Comparison of ENCODE assay signal across 24 cellular contexts in the genomic region with DNA sequence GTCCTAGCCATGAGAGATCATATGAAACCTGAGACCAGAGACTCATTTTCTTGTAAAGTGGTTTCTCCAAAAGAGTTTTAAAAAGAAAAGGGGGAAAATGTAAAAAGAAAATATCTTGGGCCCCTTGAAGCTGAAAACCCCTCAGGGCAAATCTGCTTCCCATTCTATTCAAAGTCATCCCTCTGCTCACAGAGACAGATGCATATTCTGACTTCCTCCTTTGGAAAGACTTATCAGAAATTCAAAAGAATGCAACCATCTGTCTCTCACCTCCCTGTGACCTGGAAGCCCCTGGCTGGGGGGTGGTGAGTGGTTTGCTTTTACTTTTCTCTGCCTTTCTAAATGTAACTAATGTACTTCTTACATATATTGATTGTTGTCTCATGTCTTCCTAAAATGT.
"Had no signal": no experiment of that assay in that cellular context is flagged by ENCODE, and none has a peak within 500 bp of the region (broad histone marks: within the 10 kb centered on the region; RNA-seq: fewer than 3 reads in every experiment).

No MANE protein-coding gene starts in this region.

- H3K27ac ChIP-seq: breast epithelium, colonic mucosa, SJSA1 had no signal

- H3K27me3 Mint-ChIP-seq: activated B cell treated with CpG ODN at 0.5 μM for 24 hours; activated CD4-positive, alpha-beta T cell treated with anti-CD3 and anti-CD28 coated beads, Interleukin-2, amount 10 ng/mL, durations not matched to agents 24 days and 14 days; activated CD8-positive, alpha-beta memory T cell treated with anti-CD3 and anti-CD28 coated beads, Interleukin-2, amount 10 ng/mL, durations not matched to agents 7 days and 5 days; activated naive CD4-positive, alpha-beta T cell treated with anti-CD3 and anti-CD28 coated beads, Interleukin-2, amount 50 U/mL, for 24 hours; activated T-cell treated with anti-CD3 and anti-CD28 coated beads, Interleukin-2, amount 50 U/mL, for 24 hours; T-helper 17 cell had no signal

- H3K36me3 ChIP-seq: breast epithelium, colonic mucosa, SJSA1 had no signal

- H3K36me3 Mint-ChIP-seq: activated CD8-positive, alpha-beta memory T cell treated with anti-CD3 and anti-CD28 coated beads, Interleukin-2, amount 10 ng/mL, durations not matched to agents 7 days and 5 days; activated naive CD4-positive, alpha-beta T cell treated with anti-CD3 and anti-CD28 coated beads, Interleukin-2, amount 50 U/mL, for 24 hours had no signal

- H3K4me3 ChIP-seq: breast epithelium, colonic mucosa, SJSA1 had no signal

- H3K4me1 Mint-ChIP-seq: activated B cell treated with CpG ODN at 0.5 μM for 24 hours; activated CD4-positive, alpha-beta T cell treated with anti-CD3 and anti-CD28 coated beads, Interleukin-2, amount 10 ng/mL, durations not matched to agents 24 days and 14 days; activated CD8-positive, alpha-beta memory T cell treated with anti-CD3 and anti-CD28 coated beads, Interleukin-2, amount 10 ng/mL, durations not matched to agents 7 days and 5 days; activated naive CD4-positive, alpha-beta T cell treated with anti-CD3 and anti-CD28 coated beads, Interleukin-2, amount 50 U/mL, for 24 hours; T-helper 17 cell had no signal

- H3K9me3 ChIP-seq: colonic mucosa, SJSA1 had no signal

- H3K4me1 ChIP-seq: breast epithelium, colonic mucosa, SJSA1 had no signal

- H3K27me3 ChIP-seq: breast epithelium, colonic mucosa, SJSA1 had no signal

- H3K27ac Mint-ChIP-seq: activated B cell treated with CpG ODN at 0.5 μM for 24 hours; activated CD4-positive, alpha-beta T cell treated with anti-CD3 and anti-CD28 coated beads, Interleukin-2, amount 10 ng/mL, durations not matched to agents 24 days and 14 days; activated CD8-positive, alpha-beta memory T cell treated with anti-CD3 and anti-CD28 coated beads, Interleukin-2, amount 10 ng/mL, durations not matched to agents 7 days and 5 days; activated naive CD4-positive, alpha-beta T cell treated with anti-CD3 and anti-CD28 coated beads, Interleukin-2, amount 50 U/mL, for 24 hours; activated T-cell treated with anti-CD3 and anti-CD28 coated beads, Interleukin-2, amount 50 U/mL, for 24 hours; activated T-helper 1 cell treated with anti-CD3 and anti-CD28 coated beads, Interleukin-12 subunit alpha, Interleukin-12 subunit beta, Interleukin-2, Interleukin-4 antibody, amounts not matched to agents 30 ng/mL and 10 ng/mL and 1 ng/mL, durations not matched to agents 14 hours and 24 hours and 36 hours; T-helper 17 cell had no signal

- DNase-seq: activated B cell treated with CpG ODN at 0.5 μM for 24 hours; activated CD4-positive, alpha-beta T cell treated with anti-CD3 and anti-CD28 coated beads for 1 hour; activated CD4-positive, alpha-beta T cell treated with anti-CD3 and anti-CD28 coated beads, Interleukin-2, amount 10 ng/mL, durations not matched to agents 24 days and 14 days; activated CD4-positive, alpha-beta T cell treated with anti-CD3 and anti-CD28 coated beads, Interleukin-2, amount 50 U/mL, for 48 hours; activated CD8-positive, alpha-beta memory T cell treated with anti-CD3 and anti-CD28 coated beads, Interleukin-2, amount 10 ng/mL, durations not matched to agents 7 days and 5 days; activated effector memory CD4-positive, alpha-beta T cell treated with Interleukin-2 at 50 U/mL for 16 hours; activated naive CD4-positive, alpha-beta T cell; activated T-cell treated with anti-CD3 and anti-CD28 coated beads, Interleukin-2, amount 50 U/mL, for 24 hours; aorta; caudate nucleus; colonic mucosa; NCI-H1105 treated with DMSO at 0.1 percent for 48 hours; NCI-H1436 treated with DMSO at 0.1 percent for 48 hours; NCI-H187; NCI-H2081 treated with DMSO at 0.1 percent for 48 hours; NCI-H526; NCI-H82; RPMI8226; T-helper 17 cell; T-helper 9 cell had no signal

- H3K4me3 Mint-ChIP-seq: activated B cell treated with CpG ODN at 0.5 μM for 24 hours; activated CD4-positive, alpha-beta T cell treated with anti-CD3 and anti-CD28 coated beads, Interleukin-2, amount 10 ng/mL, durations not matched to agents 24 days and 14 days; activated CD8-positive, alpha-beta memory T cell treated with anti-CD3 and anti-CD28 coated beads, Interleukin-2, amount 10 ng/mL, durations not matched to agents 7 days and 5 days; activated naive CD4-positive, alpha-beta T cell treated with anti-CD3 and anti-CD28 coated beads, Interleukin-2, amount 50 U/mL, for 24 hours; activated T-cell treated with anti-CD3 and anti-CD28 coated beads, Interleukin-2, amount 50 U/mL, for 24 hours; activated T-helper 1 cell treated with anti-CD3 and anti-CD28 coated beads, Interleukin-12 subunit alpha, Interleukin-12 subunit beta, Interleukin-2, Interleukin-4 antibody, amounts not matched to agents 30 ng/mL and 10 ng/mL and 1 ng/mL, durations not matched to agents 14 hours and 24 hours and 36 hours; T-helper 17 cell had no signal
